In genomic region chr6:162562041-162562440, GRCh38 we compare ENCODE assay signal across 5 cellular contexts.
"Had no signal": no experiment of that assay in that cellular context is flagged by ENCODE, and none has a peak within 500 bp of the region (broad histone marks: within the 10 kb centered on the region; RNA-seq: fewer than 3 reads in every experiment).

No MANE protein-coding gene starts in this region.

- H3K4me3 ChIP-seq: K562 had no signal

- H3K27ac ChIP-seq: HL-60 had no signal

- DNase-seq: IMR-90, KBM-7 had no signal

- ATAC-seq: HepG2, K562 had no signal
